Comparison of ENCODE assay signal across 12 cellular contexts in the genomic region with DNA sequence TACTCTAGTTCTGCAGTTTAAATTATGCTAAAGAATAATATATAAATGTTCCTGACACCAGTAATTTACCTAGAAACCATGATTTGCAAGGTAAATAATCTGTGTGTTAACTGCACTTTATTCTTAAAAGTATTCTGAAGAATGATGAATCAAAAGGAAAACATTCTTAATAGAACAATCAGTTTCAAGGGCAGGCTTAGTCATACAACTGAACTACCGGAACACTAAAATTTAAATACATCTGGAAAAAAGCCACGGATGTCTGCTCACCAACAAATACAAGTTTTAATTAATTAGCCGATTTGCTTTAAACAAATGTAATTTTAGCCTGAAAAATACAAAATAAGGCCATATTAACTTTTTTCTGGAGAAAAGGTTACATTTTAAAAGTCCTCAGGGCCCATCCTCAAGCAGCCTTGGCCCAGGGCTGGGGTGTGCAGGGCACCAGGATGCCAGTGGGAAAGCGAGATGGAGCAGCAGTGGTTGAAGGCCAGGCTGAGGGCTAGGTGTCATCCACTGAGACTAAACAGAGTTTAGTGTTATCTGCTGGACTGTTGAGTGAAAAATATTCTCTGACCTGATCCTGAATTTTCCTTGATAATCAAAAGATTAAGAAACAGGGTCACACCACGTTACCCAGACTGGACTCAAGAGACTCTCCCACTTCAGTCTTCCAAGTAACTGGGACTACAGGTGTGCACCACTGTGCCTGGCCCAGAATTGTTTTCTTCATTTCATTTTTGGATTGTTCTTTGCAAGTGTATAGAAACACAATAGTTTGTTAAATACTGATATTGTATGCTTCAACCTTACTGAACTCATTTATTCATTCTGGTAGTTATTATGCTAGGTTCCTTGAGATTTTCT.
DNase-seq lines count a peak whose midpoint lies in the region; ATAC-seq and TF ChIP-seq lines count a peak whose summit lies in the region.
"Had no signal": no experiment of that assay in that cellular context is flagged by ENCODE, and none has a peak within 500 bp of the region (broad histone marks: within the 10 kb centered on the region; RNA-seq: fewer than 3 reads in every experiment).

No MANE protein-coding gene starts in this region.

- CTCF ChIA-PET in PC-9 (lab: Charles Lee): interaction anchor here (1.4 kb wide), 1 partner anchor 121 kb away, joined by 4 read pairs; no protein-coding TSS in a partner anchor

- POLR2A ChIA-PET in PC-9 (lab: Charles Lee; ENCODE audit: unreplicated experiment): interaction anchor here (0.6 to 0.7 kb wide), 2 partner anchors 206 to 330 kb away, joined by 3 to 7 read pairs; no protein-coding TSS in a partner anchor

- H3K9me3 ChIP-seq in PC-9 (ENCODE audit: insufficient read depth, low read depth) (peaks cover 4% of the 10 kb centered on the region; the same call in 1 of the 2 replicates), esophagus muscularis mucosa (no peaks in the 10 kb centered on the region)
- H3K9me3 ChIP-seq: psoas muscle had no signal

- no peak for ATAC-seq in GM19455 (IDR thresholded peaks at IDR 0.05; ENCODE audit: unreplicated experiment)
- ATAC-seq: GM23338, psoas muscle had no signal

- peak overlapping the region in 2 of 3 experiments; percentile 9 to 19 for H3K27ac Mint-ChIP-seq in nephron
- H3K27ac Mint-ChIP-seq: GM23338 had no signal

- DNase-seq in AG10803 (ENCODE audit: low read depth) (peak; percentile 70), PC-9 (peak in 1 of 2 experiments; percentile 60), esophagus muscularis mucosa (ENCODE audit: extremely low spot score) (no peak), NCI-H1105 (lab: John Stamatoyannopoulos, UW) (no peak), NCI-H510A (lab: John Stamatoyannopoulos, UW) (no peak), DMS114 treated with DMSO at 0.1 percent for 48 hours (lab: John Stamatoyannopoulos, UW; ENCODE audit: unreplicated experiment) (no peak)
- DNase-seq: NCI-H2081 treated with DMSO at 0.1 percent for 48 hours had no signal

- H3K27me3 ChIP-seq in PC-9 (ENCODE audit: insufficient read depth, low read depth) (no peaks in the 10 kb centered on the region), esophagus muscularis mucosa (no peaks in the 10 kb centered on the region)

- no peak for TF ChIP-seq CTCF in AG10803 (conservative IDR thresholded peaks at IDR 0.05; ENCODE audit: low read length)
- TF ChIP-seq CTCF in PC-9 (conservative IDR thresholded peaks at IDR 0.05): no peak
- TF ChIP-seq CTCF in esophagus muscularis mucosa (IDR thresholded peaks at IDR 0.05): no peak
- TF ChIP-seq CTCF in nephron (IDR thresholded peaks at IDR 0.05; ENCODE audit: unreplicated experiment in 3 of 3): no peak

- no peak for TF ChIP-seq EP300 in esophagus muscularis mucosa (IDR thresholded peaks at IDR 0.05)

- H2AFZ ChIP-seq in PC-9: no peak overlapping the region
- H2AFZ ChIP-seq: GM23338 had no signal

- H3K4me3 ChIP-seq in AG10803 (ENCODE audit: low read length) (no peak overlapping the region), PC-9 (no peak overlapping the region; the same call in 1 of the 2 replicates), esophagus muscularis mucosa (no peak overlapping the region)
- H3K4me3 ChIP-seq: GM23338, psoas muscle had no signal

- 51% methylated on average over 5 of the region's 5 CpGs for WGBS in esophagus muscularis mucosa

- no peaks in the 10 kb centered on the region for H3K27me3 Mint-ChIP-seq in nephron (ENCODE audit: low read depth)

- H3K4me3 Mint-ChIP-seq in nephron: no peak overlapping the region
- H3K4me3 Mint-ChIP-seq: GM23338 had no signal

- peaks cover 69% of the 10 kb centered on the region for H3K4me1 ChIP-seq in PC-9 (replicated peaks; ENCODE audit: insufficient read depth)
- peaks cover 32 to 67% (median 56%) of the 10 kb centered on the region in 4 donors for H3K4me1 ChIP-seq in esophagus muscularis mucosa

- H3K36me3 Mint-ChIP-seq in nephron (ENCODE audit: low read depth): no peaks in the 10 kb centered on the region

- H3K79me2 ChIP-seq in PC-9 (ENCODE audit: low read depth): peaks cover 44% of the 10 kb centered on the region

- H3K9me2 ChIP-seq in PC-9 (ENCODE audit: insufficient read depth): no peaks in the 10 kb centered on the region

- H3K27ac ChIP-seq in PC-9: peak overlapping the region; percentile 76
- H3K27ac ChIP-seq in esophagus muscularis mucosa (replicated peaks in 1 of 4): peak overlapping the region in 3 of 4 donors; percentile 12 to 52 (median 25)
- H3K27ac ChIP-seq: HL-60, psoas muscle had no signal

- no peak for TF ChIP-seq POLR2A in esophagus muscularis mucosa (IDR thresholded peaks at IDR 0.05; ENCODE audit: low read depth)

- H3K4me1 Mint-ChIP-seq in nephron: no peaks in the 10 kb centered on the region

- no peaks in the 10 kb centered on the region for H3K9me3 Mint-ChIP-seq in nephron
- H3K9me3 Mint-ChIP-seq: GM23338 had no signal

- H3K4me2 ChIP-seq in PC-9: peak overlapping the region; percentile 60
- H3K4me2 ChIP-seq: GM23338 had no signal

- H3F3A ChIP-seq in PC-9 (ENCODE audit: insufficient read depth, low read depth): peaks cover 54% of the 10 kb centered on the region; the same call in 1 of the 2 replicates

- BruUV-seq in PC-9 (replicated peaks; lab: Mats Ljungman, UMichigan): no TSS peak

- intact Hi-C loops in PC-9 (cut with micrococcal nuclease; ENCODE audit: unreplicated experiment) (no loop called here), esophagus muscularis mucosa (cut with DNase I) (no loop called here)

- H3K36me3 ChIP-seq in PC-9 (ENCODE audit: low read depth): 0 out of 2 replicates have a peak, but pooled peaks cover 3% of the 10 kb centered on the region
- no peaks in the 10 kb centered on the region for H3K36me3 ChIP-seq in esophagus muscularis mucosa

- no peaks in the 10 kb centered on the region for H4K20me1 ChIP-seq in PC-9 (ENCODE audit: insufficient read depth)
